In genomic region chr12:14188761-14189160, GRCh38 we compare ENCODE assay signal across 1 cellular context.
TF ChIP-seq lines count a peak whose summit lies in the region.

No MANE protein-coding gene starts in this region.

TF ChIP-seq in K562, 482 proteins besides CTCF, POLR2A, EP300 and RAD21 (continued from another document):
- TF ChIP-seq CLOCK (CRISPR knock-in tag; IDR thresholded peaks at IDR 0.05; ENCODE audit: borderline replicate concordance) = no peak
- TF ChIP-seq NKRF (IDR thresholded peaks at IDR 0.05; ENCODE audit: borderline replicate concordance) = no peak
- TF ChIP-seq GTF2E2 (tag; IDR thresholded peaks at IDR 0.05) = no peak
- no peak for TF ChIP-seq ZNF79 (CRISPR knock-in tag; IDR thresholded peaks at IDR 0.05; ENCODE audit: low read depth)
